ENCODE assay signal across 32 cellular contexts in genomic region chr1:48356901-48357300, GRCh38.
A peak's percentile ranks its signal among the peaks of the same experiment; 100 is the strongest.
DNase-seq lines count a peak whose midpoint lies in the region; FAIRE-seq and TF ChIP-seq lines count a peak whose summit lies in the region.
"Had no signal": no experiment of that assay in that cellular context is flagged by ENCODE, and none has a peak within 500 bp of the region (broad histone marks: within the 10 kb centered on the region; RNA-seq: fewer than 3 reads in every experiment).

No MANE protein-coding gene starts in this region.

- CTCF ChIA-PET in activated CD4-positive, alpha-beta memory T cell treated with anti-CD3 and anti-CD28 coated beads, Interleukin-2, amount 10 ng/mL, durations not matched to agents 7 days and 5 days (lab: Charles Lee): no interaction called here

- H3K4me2 ChIP-seq in MM.1S (ENCODE audit: low read depth, low read length): no peak overlapping the region
- H3K4me2 ChIP-seq: GM23338 had no signal

- H3K27me3 Mint-ChIP-seq in activated CD4-positive, alpha-beta memory T cell treated with anti-CD3 and anti-CD28 coated beads, Interleukin-2, amount 10 ng/mL, durations not matched to agents 7 days and 5 days: no peaks in the 10 kb centered on the region
- H3K27me3 Mint-ChIP-seq: CD4-positive, alpha-beta T cell; IgD-negative memory B cell; stimulated activated naive CD8-positive, alpha-beta T cell treated with anti-CD3 and anti-CD28 coated beads, Interleukin-15, amount 100 ng/mL, for 72 hours; T-helper 17 cell had no signal

- no peaks in the 10 kb centered on the region for H3K9me2 ChIP-seq in MM.1S (replicated peaks; ENCODE audit: insufficient read depth, low read length)

- no peak overlapping the region for H3K4me3 ChIP-seq in choroid plexus epithelial cell (ENCODE audit: low read depth, low read length)
- H3K4me3 ChIP-seq in MM.1S (ENCODE audit: low read length): no peak overlapping the region
- H3K4me3 ChIP-seq: GM23338, SK-N-MC, skin epidermis, thyroid gland, vagina had no signal

- H3K27ac Mint-ChIP-seq in activated CD4-positive, alpha-beta memory T cell treated with anti-CD3 and anti-CD28 coated beads, Interleukin-2, amount 10 ng/mL, durations not matched to agents 7 days and 5 days: no peak overlapping the region
- H3K27ac Mint-ChIP-seq: CD4-positive, alpha-beta T cell; GM23338; HFFc6; IgD-negative memory B cell; stimulated activated naive CD8-positive, alpha-beta T cell treated with anti-CD3 and anti-CD28 coated beads, Interleukin-15, amount 100 ng/mL, for 72 hours; T-helper 17 cell had no signal

- no peaks in the 10 kb centered on the region for H3F3A ChIP-seq in MM.1S (ENCODE audit: insufficient read depth, low read length)

- no peaks in the 10 kb centered on the region for H3K4me1 Mint-ChIP-seq in activated CD4-positive, alpha-beta memory T cell treated with anti-CD3 and anti-CD28 coated beads, Interleukin-2, amount 10 ng/mL, durations not matched to agents 7 days and 5 days
- H3K4me1 Mint-ChIP-seq: central memory CD8-positive, alpha-beta T cell; GM23338; IgD-negative memory B cell; stimulated activated naive CD8-positive, alpha-beta T cell treated with anti-CD3 and anti-CD28 coated beads, Interleukin-15, amount 100 ng/mL, for 72 hours; T-helper 17 cell had no signal

- no peaks in the 10 kb centered on the region for H3K27me3 ChIP-seq in MM.1S (replicated peaks; ENCODE audit: insufficient read depth, low read length)
- H3K27me3 ChIP-seq: foreskin keratinocyte, neutrophil, thyroid gland, vagina had no signal

- H3K36me3 ChIP-seq in MM.1S (replicated peaks; ENCODE audit: insufficient read depth, low read length): no peaks in the 10 kb centered on the region
- H3K36me3 ChIP-seq: neutrophil, thyroid gland, vagina had no signal

- H4K20me1 ChIP-seq in MM.1S (ENCODE audit: insufficient read depth, low read length): no peaks in the 10 kb centered on the region

- H3K79me2 ChIP-seq in MM.1S (ENCODE audit: low read length): no peaks in the 10 kb centered on the region

- H3K9me3 ChIP-seq in MM.1S (replicated peaks; ENCODE audit: insufficient read depth, low read length): no peaks in the 10 kb centered on the region
- H3K9me3 ChIP-seq: neutrophil, thyroid gland, vagina had no signal

- H3K4me3 Mint-ChIP-seq in activated CD4-positive, alpha-beta memory T cell treated with anti-CD3 and anti-CD28 coated beads, Interleukin-2, amount 10 ng/mL, durations not matched to agents 7 days and 5 days: no peak overlapping the region
- H3K4me3 Mint-ChIP-seq: CD4-positive, alpha-beta T cell; central memory CD8-positive, alpha-beta T cell; GM23338; HFFc6; IgD-negative memory B cell; stimulated activated naive CD8-positive, alpha-beta T cell treated with anti-CD3 and anti-CD28 coated beads, Interleukin-15, amount 100 ng/mL, for 72 hours; T-helper 17 cell had no signal

- H3K9me3 Mint-ChIP-seq in activated CD4-positive, alpha-beta memory T cell treated with anti-CD3 and anti-CD28 coated beads, Interleukin-2, amount 10 ng/mL, durations not matched to agents 7 days and 5 days: no peaks in the 10 kb centered on the region
- H3K9me3 Mint-ChIP-seq: CD4-positive, alpha-beta T cell; central memory CD8-positive, alpha-beta T cell; GM23338; HFFc6; stimulated activated naive CD8-positive, alpha-beta T cell treated with anti-CD3 and anti-CD28 coated beads, Interleukin-15, amount 100 ng/mL, for 72 hours had no signal

- no peaks in the 10 kb centered on the region for H3K36me3 Mint-ChIP-seq in activated CD4-positive, alpha-beta memory T cell treated with anti-CD3 and anti-CD28 coated beads, Interleukin-2, amount 10 ng/mL, durations not matched to agents 7 days and 5 days (ENCODE audit: low read depth)
- H3K36me3 Mint-ChIP-seq: IgD-negative memory B cell had no signal

- no peak overlapping the region for H3K9ac ChIP-seq in MM.1S (ENCODE audit: low read length)

- FAIRE-seq in D721Med (lab: Jason Lieb, UNC): no peak

- POLR2A ChIA-PET in activated CD4-positive, alpha-beta memory T cell treated with anti-CD3 and anti-CD28 coated beads, Interleukin-2, amount 10 ng/mL, durations not matched to agents 7 days and 5 days (lab: Charles Lee): no interaction called here

- TF ChIP-seq CTCF in choroid plexus epithelial cell (conservative IDR thresholded peaks at IDR 0.05; ENCODE audit: low read depth, low read length) (peak; percentile 28), MM.1S (IDR thresholded peaks at IDR 0.05; ENCODE audit: low read length) (no peak), D721Med (IDR thresholded peaks at IDR 0.05; ENCODE audit: insufficient read depth, missing control alignments) (no peak)

- H3K4me1 ChIP-seq in MM.1S (ENCODE audit: low read length): no peaks in the 10 kb centered on the region
- H3K4me1 ChIP-seq: foreskin keratinocyte, thyroid gland, vagina had no signal

- DNase-seq in Ammon's horn (ENCODE audit: low spot score) (peak; percentile 5), HT-29 (ENCODE audit: low spot score) (peak; percentile 5), choroid plexus epithelial cell (ENCODE audit: low read depth) (peak; percentile 23), myocyte (ENCODE audit: low read depth) (peak; percentile 8), MM.1S (no peak), A172 (ENCODE audit: low spot score) (no peak), D721Med (ENCODE audit: insufficient read length, low spot score) (no peak)
- DNase-seq in activated CD4-positive, alpha-beta memory T cell treated with anti-CD3 and anti-CD28 coated beads, Interleukin-2, amount 10 ng/mL, durations not matched to agents 7 days and 5 days: no peak
- DNase-seq: activated CD4-positive, alpha-beta T cell treated with anti-CD3 and anti-CD28 coated beads for 4 hours; activated CD8-positive, alpha-beta memory T cell treated with anti-CD3 and anti-CD28 coated beads for 24 hours; activated gamma-delta T cell; activated T-cell treated with anti-CD3 and anti-CD28 coated beads, Interleukin-2, amount 50 U/mL, for 1 hour; CD4-positive, alpha-beta T cell; erythroblast; foreskin keratinocyte; HFFc6; left cardiac atrium; mesendoderm; NCI-H1092 treated with DMSO at 0.1 percent for 48 hours; NCI-H1930; NCI-H226; stimulated activated naive CD8-positive, alpha-beta T cell treated with anti-CD3 and anti-CD28 coated beads, Interleukin-15, amount 100 ng/mL, for 72 hours; T-helper 17 cell; thyroid gland had no signal

- no peak overlapping the region for H2AFZ ChIP-seq in MM.1S (ENCODE audit: low read length)
- H2AFZ ChIP-seq: GM23338 had no signal

- no peak overlapping the region for H3K27ac ChIP-seq in MM.1S (ENCODE audit: low read length)
- H3K27ac ChIP-seq: foreskin keratinocyte, neutrophil, RWPE1, SK-N-MC, skin epidermis, thyroid gland, vagina had no signal

Comparison
In these comparisons a context has a peak if more than half of its experiments do, and no peak if none do; other contexts are left out.
1. DNase-seq: peak in Ammon's horn (single experiment), HT-29 (single experiment), choroid plexus epithelial cell (single experiment) and myocyte (single experiment); none in MM.1S (single experiment), A172 (single experiment), activated CD4-positive, alpha-beta memory T cell treated with anti-CD3 and anti-CD28 coated beads, Interleukin-2, amount 10 ng/mL, durations not matched to agents 7 days and 5 days (single experiment) and D721Med (single experiment).